28 cellular contexts compared by ENCODE assay signal in the genomic region with DNA sequence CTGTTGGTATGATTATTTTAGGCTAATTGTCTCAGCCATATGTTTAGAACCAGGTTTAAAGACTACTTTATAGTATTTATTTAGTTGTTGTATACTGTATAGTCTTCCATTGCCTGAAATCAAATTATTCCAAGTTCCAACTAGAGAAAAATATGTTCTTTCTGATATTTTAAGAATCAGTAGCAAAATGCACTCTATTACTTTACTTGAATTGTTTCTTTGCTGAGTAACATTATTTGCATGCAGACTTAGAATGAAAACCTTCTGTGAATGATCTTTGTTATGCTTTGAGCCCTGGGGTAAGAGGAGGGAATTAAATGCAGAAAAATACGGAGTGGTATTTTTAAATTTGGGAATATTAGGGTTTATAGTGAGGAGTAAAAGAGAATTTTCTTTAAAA. TPM values are rescaled to one million over a fixed set of nuclear protein-coding genes. Genes with fewer than 3 reads are reported as not detected.
DNase-seq lines count a peak whose midpoint lies in the region; FAIRE-seq and TF ChIP-seq lines count a peak whose summit lies in the region.
"Had no signal": no experiment of that assay in that cellular context is flagged by ENCODE, and none has a peak within 500 bp of the region (broad histone marks: within the 10 kb centered on the region; RNA-seq: fewer than 3 reads in every experiment).

No MANE protein-coding gene starts in this region.

- no TSS peak for BruUV-seq in Calu3 (replicated peaks; lab: Mats Ljungman, UMichigan)

- DNase-seq in globus pallidus (ENCODE audit: low spot score), result peak; percentile 42
- no peak for DNase-seq in substantia nigra (lab: John Stamatoyannopoulos, UW)
- DNase-seq in activated naive CD4-positive, alpha-beta T cell treated with anti-CD3 and anti-CD28 coated beads for 36 hours, result no peak
- DNase-seq in KG1 (lab: John Stamatoyannopoulos, UW), result no peak
- no peak for DNase-seq in D721Med (ENCODE audit: insufficient read length, low spot score)
- DNase-seq in Calu3, result no peak
- DNase-seq: AML-193; CD4-positive, alpha-beta T cell; DMS79 treated with DMSO at 0.1 percent for 48 hours; HFFc6; MV-4-11; NCI-H1105 treated with DMSO at 0.1 percent for 48 hours; NCI-H146; NCI-H1930; NCI-H446 treated with DMSO at 0.1 percent for 48 hours; Right ventricle myocardium superior; RPMI8226; T-cell had no signal

- no peaks in the 10 kb centered on the region for H3K9me3 Mint-ChIP-seq in brain
- H3K9me3 Mint-ChIP-seq in activated naive CD4-positive, alpha-beta T cell treated with anti-CD3 and anti-CD28 coated beads for 36 hours, result no peaks in the 10 kb centered on the region
- H3K9me3 Mint-ChIP-seq in Calu3 (ENCODE audit: low read depth, unreplicated experiment), result no peaks in the 10 kb centered on the region
- H3K9me3 Mint-ChIP-seq: CD4-positive, alpha-beta T cell; HFFc6; T-cell had no signal

- H3K27me3 ChIP-seq in HUES6 (ENCODE audit: control insufficient read depth, insufficient read depth, low read length), result no peaks in the 10 kb centered on the region
- H3K27me3 ChIP-seq: BLaER1 treated with 17β-estradiol and CSF1 and Interleukin-3, amounts not matched to agents 10 nM and 100 nM had no signal

- TF ChIP-seq CTCF in brain (conservative IDR thresholded peaks at IDR 0.05), result no peak
- no peak for TF ChIP-seq CTCF in D721Med (IDR thresholded peaks at IDR 0.05; ENCODE audit: insufficient read depth, missing control alignments)
- no peak for TF ChIP-seq CTCF in Calu3 (IDR thresholded peaks at IDR 0.05; ENCODE audit: unreplicated experiment)

- intact Hi-C loops in activated naive CD4-positive, alpha-beta T cell treated with anti-CD3 and anti-CD28 coated beads for 36 hours (cut with micrococcal nuclease), result no loop called here
- intact Hi-C loops in Calu3 (cut with micrococcal nuclease; ENCODE audit: unreplicated experiment), result no loop called here

- H3K27ac Mint-ChIP-seq in brain (peak overlapping the region in 3 of 5 experiments; percentile 15 to 46 (median 36)), Calu3 (ENCODE audit: unreplicated experiment) (no peak overlapping the region)
- H3K27ac Mint-ChIP-seq in activated naive CD4-positive, alpha-beta T cell treated with anti-CD3 and anti-CD28 coated beads for 36 hours, result no peak overlapping the region
- H3K27ac Mint-ChIP-seq: CD4-positive, alpha-beta T cell; HFFc6; T-cell had no signal

- no peak overlapping the region for H3K9ac ChIP-seq in HUES6 (ENCODE audit: low read length)
- H3K9ac ChIP-seq: BLaER1 treated with 17β-estradiol and CSF1 and Interleukin-3, amounts not matched to agents 10 nM and 100 nM had no signal

- FAIRE-seq in D721Med (lab: Jason Lieb, UNC), result no peak
- FAIRE-seq: A549, GM12892, GM19239, HepG2 had no signal

- H3K27ac ChIP-seq in HUES6 (ENCODE audit: low read depth, low read length) (peak overlapping the region; percentile 33; the same call in 1 of the 2 replicates), substantia nigra (ENCODE audit: low read depth, low read length, poor library complexity, severe bottlenecking) (peak overlapping the region; percentile 52)
- H3K27ac ChIP-seq: A549; BLaER1 treated with 17β-estradiol and CSF1 and Interleukin-3, amounts not matched to agents 10 nM and 100 nM; SJSA1 had no signal

- H3K4me1 Mint-ChIP-seq in brain, result peaks cover 46% of the 10 kb centered on the region
- no peaks in the 10 kb centered on the region for H3K4me1 Mint-ChIP-seq in activated naive CD4-positive, alpha-beta T cell treated with anti-CD3 and anti-CD28 coated beads for 36 hours (ENCODE audit: low read depth)
- no peaks in the 10 kb centered on the region for H3K4me1 Mint-ChIP-seq in Calu3 (ENCODE audit: low read depth, unreplicated experiment)
- H3K4me1 Mint-ChIP-seq: T-cell had no signal

- H3K4me1 ChIP-seq in HUES6 (ENCODE audit: control insufficient read depth, insufficient read depth, low read length), result peaks cover 50% of the 10 kb centered on the region
- H3K4me1 ChIP-seq: A549; BLaER1 treated with 17β-estradiol and CSF1 and Interleukin-3, amounts not matched to agents 10 nM and 100 nM; SJSA1 had no signal

- H3K27me3 Mint-ChIP-seq in brain, result no peaks in the 10 kb centered on the region
- peaks cover 12% of the 10 kb centered on the region for H3K27me3 Mint-ChIP-seq in activated naive CD4-positive, alpha-beta T cell treated with anti-CD3 and anti-CD28 coated beads for 36 hours (ENCODE audit: low read depth)
- H3K27me3 Mint-ChIP-seq in Calu3 (ENCODE audit: unreplicated experiment), result peaks cover 2% of the 10 kb centered on the region

- no peaks in the 10 kb centered on the region for H3K9me3 ChIP-seq in HUES6 (ENCODE audit: control insufficient read depth, insufficient read depth, low read depth, low read length)
- H3K9me3 ChIP-seq: A549; BLaER1 treated with 17β-estradiol and CSF1 and Interleukin-3, amounts not matched to agents 10 nM and 100 nM; HAP-1; SJSA1 had no signal

- CTCF ChIA-PET in activated naive CD4-positive, alpha-beta T cell treated with anti-CD3 and anti-CD28 coated beads for 36 hours (lab: Charles Lee), result no interaction called here
- CTCF ChIA-PET in Calu3 (lab: Charles Lee), result no interaction called here

- H3K36me3 Mint-ChIP-seq in brain, result peaks cover 29% of the 10 kb centered on the region
- H3K36me3 Mint-ChIP-seq in activated naive CD4-positive, alpha-beta T cell treated with anti-CD3 and anti-CD28 coated beads for 36 hours (ENCODE audit: low read depth), result no peaks in the 10 kb centered on the region
- no peaks in the 10 kb centered on the region for H3K36me3 Mint-ChIP-seq in Calu3 (ENCODE audit: insufficient read depth, unreplicated experiment)
- H3K36me3 Mint-ChIP-seq: T-cell had no signal

- no peak overlapping the region for H3K4me3 ChIP-seq in HUES6 (ENCODE audit: low read depth, low read length)
- H3K4me3 ChIP-seq: A549; BLaER1 treated with 17β-estradiol and CSF1 and Interleukin-3, amounts not matched to agents 10 nM and 100 nM; HAP-1; SJSA1 had no signal

- H3K4me3 Mint-ChIP-seq in brain, result peak overlapping the region in 1 of 5 experiments; percentile 4
- H3K4me3 Mint-ChIP-seq in activated naive CD4-positive, alpha-beta T cell treated with anti-CD3 and anti-CD28 coated beads for 36 hours, result no peak overlapping the region
- no peak overlapping the region for H3K4me3 Mint-ChIP-seq in Calu3 (ENCODE audit: low read depth, unreplicated experiment)
- H3K4me3 Mint-ChIP-seq: CD4-positive, alpha-beta T cell; HFFc6; T-cell had no signal

- no peaks in the 10 kb centered on the region for H3K36me3 ChIP-seq in HUES6 (ENCODE audit: control insufficient read depth, insufficient read depth, low read length)
- H3K36me3 ChIP-seq: BLaER1 treated with 17β-estradiol and CSF1 and Interleukin-3, amounts not matched to agents 10 nM and 100 nM; HAP-1; SJSA1 had no signal

RNA-seq across cellular contexts. Expression of a gene that starts 47.9 kb away (rescaled TPM):
- polyA plus RNA-seq in brain (ENCODE audit: insufficient read depth, low read depth, low replicate concordance), result 7.4 TPM
- total RNA-seq in activated naive CD4-positive, alpha-beta T cell treated with anti-CD3 and anti-CD28 coated beads for 36 hours, result not detected
- 0.56 and 0.71 TPM in 2 replicates for total RNA-seq in Calu3 (2022)
- total RNA-seq: CD4-positive, alpha-beta T cell; HepG2; HFFc6; MCF 10A had no signal
- polyA plus RNA-seq: HepG2 had no signal

Comparison
In these comparisons a context has a peak if more than half of its experiments do, and no peak if none do; other contexts are left out.
1. H3K27ac Mint-ChIP-seq: peak in brain (3 of 5); none in activated naive CD4-positive, alpha-beta T cell treated with anti-CD3 and anti-CD28 coated beads for 36 hours (single experiment) and Calu3 (single experiment).